ENCODE assay signal across 12 cellular contexts in genomic region chr11:20368441-20368840, GRCh38. TPM values are rescaled to one million over a fixed set of nuclear protein-coding genes. Genes with fewer than 3 reads are reported as not detected.
DNase-seq lines count a peak whose midpoint lies in the region; ATAC-seq and TF ChIP-seq lines count a peak whose summit lies in the region.
"Had no signal": no experiment of that assay in that cellular context is flagged by ENCODE, and none has a peak within 500 bp of the region (broad histone marks: within the 10 kb centered on the region; RNA-seq: fewer than 3 reads in every experiment).

No MANE protein-coding gene starts in this region.

- POLR2A ChIA-PET in AG04450 (lab: Yijun Ruan, JAX): no interaction called here
- POLR2A ChIA-PET in IMR-90 (lab: Charles Lee; ENCODE audit: unreplicated experiment): no interaction called here

- H2BK5ac ChIP-seq in IMR-90 (ENCODE audit: low read depth, low read length, poor library complexity, severe bottlenecking) (peak overlapping the region; percentile 49), mesenchymal stem cell (ENCODE audit: low read depth, low read length, poor library complexity, severe bottlenecking) (no peak overlapping the region)

- peaks cover 13 to 23% of the 10 kb centered on the region in 2 experiments for H3K79me1 ChIP-seq in IMR-90 (ENCODE audit: low read depth in 1 of 2, low read length in 2 of 2)
- H3K79me1 ChIP-seq in mesenchymal stem cell (replicated peaks; ENCODE audit: low read length, poor library complexity, severe bottlenecking): peaks cover 21% of the 10 kb centered on the region

- peak overlapping the region; percentile 39; the same call in 1 of the 2 replicates for H3K23ac ChIP-seq in IMR-90 (ENCODE audit: low read depth, low read length)
- no peak overlapping the region for H3K23ac ChIP-seq in mesenchymal stem cell (ENCODE audit: low read length in 2 of 2)

- intact Hi-C loops in IMR-90 (cut with micrococcal nuclease): no loop called here

- H4K8ac ChIP-seq in IMR-90 (ENCODE audit: low read depth in 2 of 2, low read length in 2 of 2): peak overlapping the region; percentile 20 to 37; a peak in 3 of 4 replicates
- H4K8ac ChIP-seq in mesenchymal stem cell (ENCODE audit: low read length): no peak overlapping the region

- TF ChIP-seq CTCF in AG04450 (IDR thresholded peaks at IDR 0.05; ENCODE audit: low read depth, low read length): no peak
- no peak for TF ChIP-seq CTCF in IMR-90 (conservative IDR thresholded peaks at IDR 0.05; ENCODE audit: low read depth, low read length)

- H3K4me1 ChIP-seq in IMR-90 (ENCODE audit: control insufficient read depth, insufficient read depth, low read length) (peaks cover 17% of the 10 kb centered on the region), mesenchymal stem cell (ENCODE audit: control insufficient read depth, insufficient read depth, low read depth, low read length) (peaks cover 14% of the 10 kb centered on the region)
- H3K4me1 ChIP-seq: uterus had no signal

- H2BK120ac ChIP-seq in IMR-90 (ENCODE audit: low read depth, low read length): peak overlapping the region; percentile 74; the same call in 1 of the 2 replicates
- no peak overlapping the region for H2BK120ac ChIP-seq in mesenchymal stem cell (ENCODE audit: low read depth, low read length)

- H2AK9ac ChIP-seq in IMR-90 (replicated peaks; ENCODE audit: low read depth, low read length, poor library complexity): no peak overlapping the region

- H3K9me1 ChIP-seq in IMR-90 (ENCODE audit: insufficient read depth, low read length): peaks cover 4% of the 10 kb centered on the region

- H3K9me3 ChIP-seq in AG04450 (ENCODE audit: control insufficient read depth, insufficient read depth, low read length) (no peaks in the 10 kb centered on the region), IMR-90 (ENCODE audit: control insufficient read depth, insufficient read depth, low read length) (no peaks in the 10 kb centered on the region), mesenchymal stem cell (ENCODE audit: control insufficient read depth, low read length) (no peaks in the 10 kb centered on the region)
- H3K9me3 ChIP-seq: uterus had no signal

- DNase-seq in AG04450 (ENCODE audit: low read depth, low spot score) (no peak), IMR-90 (no peak), mesenchymal stem cell (no peak), left lobe of liver (ENCODE audit: low spot score) (no peak), NCI-H128 (lab: John Stamatoyannopoulos, UW; ENCODE audit: unreplicated experiment) (no peak), KG1 (lab: John Stamatoyannopoulos, UW) (no peak)
- DNase-seq: activated CD4-positive, alpha-beta T cell treated with anti-CD3 and anti-CD28 coated beads for 1 hour; NCI-H510A treated with DMSO at 0.1 percent for 48 hours; uterus had no signal

- peak overlapping the region; percentile 17 for H3K18ac ChIP-seq in IMR-90 (ENCODE audit: low read depth, low read length)
- H3K18ac ChIP-seq in mesenchymal stem cell (ENCODE audit: low read depth in 1 of 2, low read length in 2 of 2): peak overlapping the region in 1 of 2 experiments; percentile 49

- H3K4ac ChIP-seq in IMR-90 (ENCODE audit: low read depth, low read length): peak overlapping the region; percentile 32
- peak overlapping the region in 1 of 2 experiments; percentile 49 for H3K4ac ChIP-seq in mesenchymal stem cell (ENCODE audit: low read depth in 1 of 2, low read length in 2 of 2)

- peak overlapping the region; percentile 70 for H3K14ac ChIP-seq in IMR-90 (replicated peaks; ENCODE audit: low read depth, low read length)
- no peak overlapping the region for H3K14ac ChIP-seq in mesenchymal stem cell (ENCODE audit: low read length in 2 of 2)

- H3K27ac ChIP-seq in AG04450 (ENCODE audit: low read depth, low read length): peak overlapping the region; percentile 39
- H3K27ac ChIP-seq in IMR-90 (ENCODE audit: insufficient read depth, low read length): peak overlapping the region; percentile 26
- H3K27ac ChIP-seq in angular gyrus (ENCODE audit: low read depth, low read length): peak overlapping the region; percentile 49
- H3K27ac ChIP-seq in mesenchymal stem cell (ENCODE audit: low read length, poor library complexity, severe bottlenecking): peak overlapping the region; percentile 17

- peak overlapping the region; percentile 73 for H4K91ac ChIP-seq in IMR-90 (ENCODE audit: insufficient read depth, low read depth, low read length)
- no peak overlapping the region for H4K91ac ChIP-seq in mesenchymal stem cell (ENCODE audit: low read length)

- dilution Hi-C loops in IMR-90 (cut with HindIII; ENCODE audit: low sequenced_read_pairs, unreplicated experiment): no loop called here

- H3K4me3 ChIP-seq in AG04450 (ENCODE audit: low read depth, low read length): no peak overlapping the region
- H3K4me3 ChIP-seq in IMR-90 (ENCODE audit: insufficient read depth, low read depth, low read length): no peak overlapping the region
- no peak overlapping the region for H3K4me3 ChIP-seq in mesenchymal stem cell (ENCODE audit: insufficient read depth in 1 of 2, low read depth in 1 of 2, low read length in 2 of 2)
- H3K4me3 ChIP-seq: uterus had no signal

- in situ Hi-C loops in IMR-90 (cut with MboI; ENCODE audit: low sequenced_read_pairs): loop anchor here (25.0 kb wide), 1 partner anchor 431 kb away; no protein-coding TSS in a partner anchor

- H2AK5ac ChIP-seq in IMR-90 (ENCODE audit: low read depth, low read length): peak overlapping the region; percentile 81
- H2AK5ac ChIP-seq in mesenchymal stem cell (ENCODE audit: low read length, severe bottlenecking): no peak overlapping the region

- H2BK20ac ChIP-seq in IMR-90 (ENCODE audit: low read depth, low read length): peak overlapping the region; percentile 89

- peak overlapping the region; percentile 43; the same call in 1 of the 2 replicates for H3K56ac ChIP-seq in IMR-90 (ENCODE audit: extremely low read depth, insufficient read depth, low read length)

- no peaks in the 10 kb centered on the region for H4K20me1 ChIP-seq in IMR-90 (ENCODE audit: insufficient read depth, low read length)

- TF ChIP-seq POLR2A in IMR-90 (IDR thresholded peaks at IDR 0.05; ENCODE audit: low read depth, low read length): no peak

- peak overlapping the region; percentile 88 for H2BK15ac ChIP-seq in IMR-90 (ENCODE audit: low read depth, low read length)
- H2BK15ac ChIP-seq in mesenchymal stem cell (ENCODE audit: low read depth, poor library complexity, severe bottlenecking): no peak overlapping the region

- TF ChIP-seq RAD21 in IMR-90 (IDR thresholded peaks at IDR 0.05; ENCODE audit: low read length): no peak

- H2AFZ ChIP-seq in IMR-90 (replicated peaks; ENCODE audit: low read length, poor library complexity) (no peak overlapping the region), mesenchymal stem cell (ENCODE audit: low read depth, low read length) (no peak overlapping the region)

- CTCF ChIA-PET in AG04450 (lab: Charles Lee): interaction anchor here (0.9 to 3.2 kb wide), 3 partner anchors 14 to 242 kb away, joined by 3 to 26 read pairs (median 4); no protein-coding TSS in a partner anchor
- CTCF ChIA-PET in IMR-90 (lab: Yijun Ruan, JAX): no interaction called here

- no TSS peak for BruUV-seq in IMR-90 (replicated peaks; lab: Mats Ljungman, UMichigan)

- no peak overlapping the region for H2BK12ac ChIP-seq in mesenchymal stem cell (ENCODE audit: low read length in 2 of 2)

- H4K5ac ChIP-seq in IMR-90 (ENCODE audit: low read depth, low read length): peak overlapping the region; percentile 38; the same call in 1 of the 2 replicates

- 0 out of 2 replicates have a peak, but pooled peaks cover 1% of the 10 kb centered on the region for H3K36me3 ChIP-seq in IMR-90 (ENCODE audit: control insufficient read depth, insufficient read depth, low read length)
- peaks cover 0 to 41% of the 10 kb centered on the region in 2 experiments for H3K36me3 ChIP-seq in mesenchymal stem cell (ENCODE audit: control insufficient read depth in 1 of 2, insufficient read depth in 2 of 2, low read depth in 1 of 2, low read length in 2 of 2)
- H3K36me3 ChIP-seq: uterus had no signal

- H3K9ac ChIP-seq in IMR-90 (ENCODE audit: low read depth, low read length) (no peak overlapping the region), mesenchymal stem cell (ENCODE audit: low read length) (peak overlapping the region; percentile 55)

- H3K4me2 ChIP-seq in IMR-90 (ENCODE audit: low read depth, low read length) (no peak overlapping the region; the same call in 1 of the 2 replicates), mesenchymal stem cell (ENCODE audit: low read length, poor library complexity, severe bottlenecking) (no peak overlapping the region)

- H3K27me3 ChIP-seq in AG04450 (ENCODE audit: control insufficient read depth, insufficient read depth, low read length): no peaks in the 10 kb centered on the region
- H3K27me3 ChIP-seq in IMR-90 (ENCODE audit: control insufficient read depth, insufficient read depth, low read length): no peaks in the 10 kb centered on the region
- H3K27me3 ChIP-seq in mesenchymal stem cell (ENCODE audit: control insufficient read depth in 1 of 2, insufficient read depth in 1 of 2, low read length in 2 of 2): no peaks in the 10 kb centered on the region
- H3K27me3 ChIP-seq: uterus had no signal

- ATAC-seq in IMR-90 (ENCODE audit: low read depth) (no peak), left lobe of liver (no peak), HG02759 (IDR thresholded peaks at IDR 0.05; ENCODE audit: unreplicated experiment) (no peak)
- ATAC-seq: sciatic nerve had no signal

TF ChIP-seq in IMR-90, 13 proteins besides CTCF, POLR2A, EP300 and RAD21:
- TF ChIP-seq MAFK (IDR thresholded peaks at IDR 0.05; ENCODE audit: low read depth, low read length) (peak; percentile 59; the same call in 1 of the 2 replicates), NFE2L2 (IDR thresholded peaks at IDR 0.05; ENCODE audit: low read depth, low read length) (no peak)

RNA-seq across cellular contexts. Expression of gene HTATIP2, which starts 4.9 kb away (rescaled TPM):
- polyA plus RNA-seq in AG04450 (2011; rRNA removed) (29.2 and 39.8 TPM in 2 replicates), IMR-90 (2012; rRNA removed) (10.8 and 11.6 TPM in 2 replicates)
- 16.2 and 17.0 TPM in 2 replicates for polyA minus RNA-seq in AG04450 (2011; rRNA and poly(A)+ RNA removed)
- total RNA-seq in IMR-90 (2012; rRNA removed) (7.2 and 13.6 TPM in 2 replicates), left lobe of liver (68.0 TPM)
- polyA plus RNA-seq in IMR-90 (2012; cell fraction: cytosol; rRNA removed): 3.0 and 8.1 TPM in 2 replicates
- polyA plus RNA-seq in IMR-90 (2012; cell fraction: nucleus; rRNA removed; ENCODE audit: low replicate concordance): 1.5 and 11.6 TPM in 2 replicates
- polyA plus RNA-seq in mesenchymal stem cell (2013, experiment 1 of 2): 44.4 TPM
- polyA plus RNA-seq in mesenchymal stem cell (2013, experiment 2 of 2): 44.7 TPM

RNA-seq across cellular contexts. Expression of gene PRMT3, which starts 19.1 kb away (rescaled TPM):
- polyA plus RNA-seq in AG04450 (2011; rRNA removed): 11.6 and 14.8 TPM in 2 replicates
- polyA minus RNA-seq in AG04450 (2011; rRNA and poly(A)+ RNA removed): 4.7 and 10.8 TPM in 2 replicates
- 11.3 and 15.0 TPM in 2 replicates for total RNA-seq in IMR-90 (2012; rRNA removed)
- 6.2 and 8.8 TPM in 2 replicates for polyA plus RNA-seq in IMR-90 (2012; rRNA removed)
- polyA plus RNA-seq in IMR-90 (2012; cell fraction: cytosol; rRNA removed): 2.9 TPM in 2 replicates
- 2.4 and 7.3 TPM in 2 replicates for polyA plus RNA-seq in IMR-90 (2012; cell fraction: nucleus; rRNA removed; ENCODE audit: low replicate concordance)
- polyA plus RNA-seq in mesenchymal stem cell (2013, experiment 1 of 2): 7.3 TPM
- 7.9 TPM for polyA plus RNA-seq in mesenchymal stem cell (2013, experiment 2 of 2)
- 4.1 TPM for total RNA-seq in left lobe of liver
